Comparison of ENCODE assay signal across 22 cellular contexts in the genomic region with DNA sequence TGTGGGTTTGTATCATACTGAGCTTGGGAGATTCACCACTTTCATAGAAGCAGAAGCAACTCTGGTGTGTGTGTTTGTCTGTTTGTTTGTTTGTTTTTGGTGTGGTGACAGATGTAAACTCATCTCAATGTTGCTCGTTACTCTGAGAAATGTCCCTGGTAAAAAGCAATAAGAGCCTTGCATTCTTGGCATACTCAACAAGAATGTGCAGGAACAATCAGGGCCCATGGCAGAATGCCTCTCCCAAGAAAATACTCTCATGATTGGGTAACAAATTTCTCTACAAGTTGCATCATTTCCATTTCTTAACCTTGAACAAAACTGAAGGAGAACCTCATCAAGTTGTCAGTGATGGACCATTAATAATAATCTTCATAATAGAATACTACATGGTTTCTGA. TPM values are rescaled to one million over a fixed set of nuclear protein-coding genes. Genes with fewer than 3 reads are reported as not detected.
DNase-seq lines count a peak whose midpoint lies in the region; ATAC-seq and TF ChIP-seq lines count a peak whose summit lies in the region.
"Had no signal": no experiment of that assay in that cellular context is flagged by ENCODE, and none has a peak within 500 bp of the region (broad histone marks: within the 10 kb centered on the region; RNA-seq: fewer than 3 reads in every experiment).

No MANE protein-coding gene starts in this region.

- H3K4ac ChIP-seq in mesendoderm (ENCODE audit: low read depth, low read length), result no peak overlapping the region

- H3K4me3 ChIP-seq in adipocyte (ENCODE audit: low read length) (no peak overlapping the region), epithelial cell of esophagus (ENCODE audit: low read length) (no peak overlapping the region), mesendoderm (ENCODE audit: low read length) (no peak overlapping the region), mucosa of descending colon (no peak overlapping the region)
- H3K4me3 ChIP-seq: SJSA1 had no signal

- peaks cover 4% of the 10 kb centered on the region for H3K4me1 ChIP-seq in adipocyte (ENCODE audit: control insufficient read depth, insufficient read depth, low read length)
- no peaks in the 10 kb centered on the region for H3K4me1 ChIP-seq in mesendoderm (ENCODE audit: control insufficient read depth, low read depth, low read length)
- no peaks in the 10 kb centered on the region for H3K4me1 ChIP-seq in mucosa of descending colon (ENCODE audit: low read depth)
- H3K4me1 ChIP-seq: SJSA1 had no signal

- no peak overlapping the region for H3K27ac ChIP-seq in mesendoderm (ENCODE audit: low read depth, low read length)
- H3K27ac ChIP-seq: HL-60, SJSA1 had no signal

- H4K8ac ChIP-seq in mesendoderm (ENCODE audit: low read depth, low read length), result no peak overlapping the region

- WGBS in mesendoderm (ENCODE audit: extremely low coverage, insufficient coverage, low lambda C conversion rate), result no CpG with 5 or more reads among the region's 1 CpG

- no peaks in the 10 kb centered on the region for H3K36me3 ChIP-seq in adipocyte (ENCODE audit: control insufficient read depth, insufficient read depth, low read length, severe bottlenecking)
- no peaks in the 10 kb centered on the region for H3K36me3 ChIP-seq in mesendoderm (ENCODE audit: control insufficient read depth, insufficient read depth, low read length)
- H3K36me3 ChIP-seq in mucosa of descending colon (ENCODE audit: low read depth), result no peaks in the 10 kb centered on the region
- H3K36me3 ChIP-seq: SJSA1 had no signal

- no peak overlapping the region for H3K56ac ChIP-seq in mesendoderm (ENCODE audit: low read length)

- H3K18ac ChIP-seq in mesendoderm (ENCODE audit: low read length), result no peak overlapping the region

- no peaks in the 10 kb centered on the region for H3K79me1 ChIP-seq in mesendoderm (ENCODE audit: low read length)

- H3K27me3 ChIP-seq in adipocyte (replicated peaks; ENCODE audit: control insufficient read depth, insufficient read depth, low read length) (peaks cover 13% of the 10 kb centered on the region), mesendoderm (ENCODE audit: insufficient read depth, low read length, poor library complexity) (no peaks in the 10 kb centered on the region)
- H3K27me3 ChIP-seq: SJSA1 had no signal

- ATAC-seq in HG02571 (IDR thresholded peaks at IDR 0.05; ENCODE audit: unreplicated experiment) (no peak), mucosa of descending colon (no peak)

- TF ChIP-seq CTCF in epithelial cell of esophagus (IDR thresholded peaks at IDR 0.05; ENCODE audit: insufficient read depth, low read depth, low read length, missing control alignments) (no peak), mucosa of descending colon (IDR thresholded peaks at IDR 0.05) (no peak)

- no peak overlapping the region for H4K5ac ChIP-seq in mesendoderm (ENCODE audit: low read length)

- DNase-seq in adipocyte (ENCODE audit: low read depth) (peak; percentile 4), epithelial cell of esophagus (ENCODE audit: low read depth) (peak; percentile 20), mesendoderm (peak; percentile 64), NOMO-1 treated with dmso at 0.1 percent for 144 hours (lab: John Stamatoyannopoulos, UW; ENCODE audit: unreplicated experiment) (no peak), mucosa of descending colon (no peak), NCI-H2081 treated with DMSO at 0.1 percent for 48 hours (lab: John Stamatoyannopoulos, UW) (no peak)
- DNase-seq: CD4-positive, CD25-positive, alpha-beta regulatory T cell; DMS79; H9; HFFc6; KBM-7; MV-4-11; NCI-H2029 treated with DMSO at 0.1 percent for 48 hours; NCI-H2171; NCI-H526; OCI-M1 had no signal

- no peak overlapping the region for H3K4me2 ChIP-seq in mesendoderm (ENCODE audit: low read length)

- H3K9ac ChIP-seq in adipocyte (ENCODE audit: low read length), result no peak overlapping the region
- no peak overlapping the region for H3K9ac ChIP-seq in mesendoderm (ENCODE audit: low read length)

- no peaks in the 10 kb centered on the region for H3K79me2 ChIP-seq in mesendoderm (ENCODE audit: control insufficient read depth, insufficient read depth, low read length)

- H2BK15ac ChIP-seq in mesendoderm (replicated peaks; ENCODE audit: low read depth), result no peak overlapping the region

- no peak overlapping the region for H2BK5ac ChIP-seq in mesendoderm (ENCODE audit: low read length)

- no peak overlapping the region for H2AK5ac ChIP-seq in mesendoderm (ENCODE audit: low read length)

- H2BK120ac ChIP-seq in mesendoderm (ENCODE audit: low read depth, low read length), result no peak overlapping the region

- no peak overlapping the region for H3K23ac ChIP-seq in mesendoderm (ENCODE audit: low read length)

- H3K9me3 ChIP-seq in adipocyte (ENCODE audit: control insufficient read depth, low read length), result peaks cover 4% of the 10 kb centered on the region
- H3K9me3 ChIP-seq in mucosa of descending colon, result no peaks in the 10 kb centered on the region
- H3K9me3 ChIP-seq: SJSA1 had no signal

- intact Hi-C loops in mucosa of descending colon (cut with DNase I, micrococcal nuclease), result no loop called here

RNA-seq across cellular contexts. Expression of gene PKHD1, which starts 43.0 kb away (rescaled TPM):
- polyA plus RNA-seq in mesendoderm (2013, experiment 1 of 2), result 0.04 TPM
- 0.03 TPM for polyA plus RNA-seq in mesendoderm (2013, experiment 2 of 2)
- total RNA-seq in mucosa of descending colon, result under 1 TPM; 0.12 to 0.22 (median 0.20) TPM
- total RNA-seq: HFFc6 had no signal
- polyA plus RNA-seq: BJ; CD4-positive, CD25-positive, alpha-beta regulatory T cell had no signal

RNA-seq across cellular contexts. Expression of gene IL17A, which starts 55.7 kb away (rescaled TPM):
- not detected for polyA plus RNA-seq in mesendoderm (2013, experiment 1 of 2)
- polyA plus RNA-seq in mesendoderm (2013, experiment 2 of 2), result not detected
- total RNA-seq in mucosa of descending colon, result not detected
- total RNA-seq: A673; CD4-positive, CD25-positive, alpha-beta regulatory T cell; H9; HFFc6; HT-29; SJSA1 had no signal
- polyA plus RNA-seq: BJ had no signal

Comparison
In these comparisons a context has a peak if more than half of its experiments do, and no peak if none do; other contexts are left out.
1. DNase-seq: peak in adipocyte (single experiment), epithelial cell of esophagus (single experiment) and mesendoderm (single experiment); none in NOMO-1 treated with dmso at 0.1 percent for 144 hours (single experiment), mucosa of descending colon (0 of 3) and NCI-H2081 treated with DMSO at 0.1 percent for 48 hours (single experiment).